ENCODE assay signal across 9 cellular contexts in genomic region chr10:67666416-67667043, GRCh38. TPM values are rescaled to one million over a fixed set of nuclear protein-coding genes. Genes with fewer than 3 reads are reported as not detected.
DNase-seq lines count a peak whose midpoint lies in the region; ATAC-seq and TF ChIP-seq lines count a peak whose summit lies in the region.
"Had no signal": no experiment of that assay in that cellular context is flagged by ENCODE, and none has a peak within 500 bp of the region (broad histone marks: within the 10 kb centered on the region; RNA-seq: fewer than 3 reads in every experiment).

No MANE protein-coding gene starts in this region.

- no peaks in the 10 kb centered on the region for H3K36me3 ChIP-seq in neural cell (ENCODE audit: insufficient read depth, low read length)

- POLR2A ChIA-PET in activated CD8-positive, alpha-beta T cell treated with anti-CD3 and anti-CD28 coated beads for 36 hours (lab: Charles Lee) = no interaction called here
- POLR2A ChIA-PET in activated CD8-positive, alpha-beta T cell treated with anti-CD3 and anti-CD28 coated beads, Interleukin-2, amount 10 ng/mL, durations not matched to agents 7 days and 5 days (lab: Charles Lee) = no interaction called here
- POLR2A ChIA-PET in activated CD4-positive, alpha-beta T cell treated with anti-CD3 and anti-CD28 coated beads for 36 hours (lab: Charles Lee) = no interaction called here

- no peak overlapping the region for H2AFZ ChIP-seq in neural cell (ENCODE audit: low read depth, low read length)

- no peaks in the 10 kb centered on the region for H4K20me1 ChIP-seq in neural cell (ENCODE audit: insufficient read depth)

- CTCF ChIA-PET in activated CD8-positive, alpha-beta T cell treated with anti-CD3 and anti-CD28 coated beads for 36 hours (lab: Charles Lee) = interaction anchor here (0.7 to 7.3 kb wide), 9 partner anchors 31 to 189 kb away, joined by 3 to 73 read pairs (median 4); no protein-coding TSS in a partner anchor
- CTCF ChIA-PET in activated CD8-positive, alpha-beta T cell treated with anti-CD3 and anti-CD28 coated beads, Interleukin-2, amount 10 ng/mL, durations not matched to agents 7 days and 5 days (lab: Charles Lee) = interaction anchor here (0.6 to 7.8 kb wide), 11 partner anchors 17 to 144 kb away, joined by 3 to 107 read pairs (median 5); partner anchors contain the start of gene CTNNA3
- CTCF ChIA-PET in activated CD4-positive, alpha-beta T cell treated with anti-CD3 and anti-CD28 coated beads for 36 hours (lab: Charles Lee) = interaction anchor here (0.6 to 3.8 kb wide), 10 partner anchors 14 to 274 kb away, joined by 3 to 41 read pairs (median 4); no protein-coding TSS in a partner anchor

- H3K4me2 ChIP-seq in neural cell (ENCODE audit: low read length) = no peak overlapping the region

- no peaks in the 10 kb centered on the region for H3K9me3 Mint-ChIP-seq in activated CD8-positive, alpha-beta T cell treated with anti-CD3 and anti-CD28 coated beads for 36 hours
- no peaks in the 10 kb centered on the region for H3K9me3 Mint-ChIP-seq in activated CD8-positive, alpha-beta T cell treated with anti-CD3 and anti-CD28 coated beads, Interleukin-2, amount 10 ng/mL, durations not matched to agents 7 days and 5 days (ENCODE audit: insufficient read depth)
- H3K9me3 Mint-ChIP-seq in endothelial cell (ENCODE audit: unreplicated experiment) = no peaks in the 10 kb centered on the region
- no peaks in the 10 kb centered on the region for H3K9me3 Mint-ChIP-seq in activated CD4-positive, alpha-beta T cell treated with anti-CD3 and anti-CD28 coated beads for 36 hours (ENCODE audit: low read depth)
- H3K9me3 Mint-ChIP-seq: activated naive CD8-positive, alpha-beta T cell treated with anti-CD3 and anti-CD28 coated beads, Interleukin-2, amount 10 ng/mL, durations not matched to agents 7 days and 5 days had no signal

- H3K36me3 Mint-ChIP-seq in activated CD8-positive, alpha-beta T cell treated with anti-CD3 and anti-CD28 coated beads for 36 hours (ENCODE audit: low read depth) = no peaks in the 10 kb centered on the region
- H3K36me3 Mint-ChIP-seq in activated CD8-positive, alpha-beta T cell treated with anti-CD3 and anti-CD28 coated beads, Interleukin-2, amount 10 ng/mL, durations not matched to agents 7 days and 5 days (ENCODE audit: low read depth) = no peaks in the 10 kb centered on the region
- H3K36me3 Mint-ChIP-seq in endothelial cell (ENCODE audit: low read depth, unreplicated experiment) = no peaks in the 10 kb centered on the region
- H3K36me3 Mint-ChIP-seq in activated CD4-positive, alpha-beta T cell treated with anti-CD3 and anti-CD28 coated beads for 36 hours (ENCODE audit: low read depth) = no peaks in the 10 kb centered on the region
- H3K36me3 Mint-ChIP-seq: activated naive CD8-positive, alpha-beta T cell treated with anti-CD3 and anti-CD28 coated beads, Interleukin-2, amount 10 ng/mL, durations not matched to agents 7 days and 5 days had no signal

- H3K27me3 ChIP-seq in neural cell (ENCODE audit: insufficient read depth, low read depth, low read length) = no peaks in the 10 kb centered on the region

- no peaks in the 10 kb centered on the region for H3F3A ChIP-seq in neural cell (ENCODE audit: insufficient read depth, low read length, poor library complexity, severe bottlenecking)

- no peak overlapping the region for H3K4me3 Mint-ChIP-seq in activated CD8-positive, alpha-beta T cell treated with anti-CD3 and anti-CD28 coated beads for 36 hours
- no peak overlapping the region for H3K4me3 Mint-ChIP-seq in activated CD8-positive, alpha-beta T cell treated with anti-CD3 and anti-CD28 coated beads, Interleukin-2, amount 10 ng/mL, durations not matched to agents 7 days and 5 days
- H3K4me3 Mint-ChIP-seq in endothelial cell (ENCODE audit: unreplicated experiment) = no peak overlapping the region
- H3K4me3 Mint-ChIP-seq in activated CD4-positive, alpha-beta T cell treated with anti-CD3 and anti-CD28 coated beads for 36 hours = no peak overlapping the region
- H3K4me3 Mint-ChIP-seq: activated naive CD8-positive, alpha-beta T cell treated with anti-CD3 and anti-CD28 coated beads, Interleukin-2, amount 10 ng/mL, durations not matched to agents 7 days and 5 days had no signal

- peak; percentile 57 for TF ChIP-seq RAD21 in neural cell (conservative IDR thresholded peaks at IDR 0.05)

- H3K9me3 ChIP-seq in neural cell (ENCODE audit: low read length) = no peaks in the 10 kb centered on the region

- no peak overlapping the region for H3K4me3 ChIP-seq in neural cell (ENCODE audit: low read length)

- DNase-seq in activated CD8-positive, alpha-beta T cell treated with anti-CD3 and anti-CD28 coated beads for 36 hours = no peak
- DNase-seq in activated CD8-positive, alpha-beta T cell treated with anti-CD3 and anti-CD28 coated beads, Interleukin-2, amount 10 ng/mL, durations not matched to agents 7 days and 5 days = no peak
- DNase-seq in NOMO-1 treated with DMSO at 0.1 percent for 48 hours (lab: John Stamatoyannopoulos, UW; ENCODE audit: unreplicated experiment) = peak; percentile 9
- DNase-seq in endothelial cell (ENCODE audit: low spot score) = no peak
- DNase-seq in activated CD4-positive, alpha-beta T cell treated with anti-CD3 and anti-CD28 coated beads for 36 hours = no peak
- no peak for DNase-seq in stimulated activated CD4-positive, alpha-beta T cell treated with anti-CD3 and anti-CD28 coated beads, Interleukin-4, amount 100 ng/mL, for 1 hour
- DNase-seq: activated naive CD8-positive, alpha-beta T cell treated with anti-CD3 and anti-CD28 coated beads, Interleukin-2, amount 10 ng/mL, durations not matched to agents 7 days and 5 days had no signal

- H3K27ac ChIP-seq in neural cell (ENCODE audit: low read length) = no peak overlapping the region

- TF ChIP-seq EP300 in neural cell (conservative IDR thresholded peaks at IDR 0.05; ENCODE audit: poor library complexity, severe bottlenecking) = no peak

- ATAC-seq in activated CD8-positive, alpha-beta T cell treated with anti-CD3 and anti-CD28 coated beads for 36 hours = no peak
- no peak for ATAC-seq in activated CD8-positive, alpha-beta T cell treated with anti-CD3 and anti-CD28 coated beads, Interleukin-2, amount 10 ng/mL, durations not matched to agents 7 days and 5 days
- no peak for ATAC-seq in activated CD4-positive, alpha-beta T cell treated with anti-CD3 and anti-CD28 coated beads for 36 hours
- no peak for ATAC-seq in HG03565 (IDR thresholded peaks at IDR 0.05; ENCODE audit: unreplicated experiment)

- H3K9ac ChIP-seq in neural cell (ENCODE audit: low read length) = no peak overlapping the region

- intact Hi-C loops in activated CD8-positive, alpha-beta T cell treated with anti-CD3 and anti-CD28 coated beads for 36 hours (cut with micrococcal nuclease) = loop anchor here (5.0 kb wide), 1 partner anchor 116 kb away; no protein-coding TSS in a partner anchor
- intact Hi-C loops in activated CD4-positive, alpha-beta T cell treated with anti-CD3 and anti-CD28 coated beads for 36 hours (cut with DNase I, micrococcal nuclease) = loop anchor here (1.0 kb wide), 1 partner anchor 114 kb away; no protein-coding TSS in a partner anchor

- H3K27me3 Mint-ChIP-seq in activated CD8-positive, alpha-beta T cell treated with anti-CD3 and anti-CD28 coated beads for 36 hours = peaks cover 11% of the 10 kb centered on the region
- H3K27me3 Mint-ChIP-seq in activated CD8-positive, alpha-beta T cell treated with anti-CD3 and anti-CD28 coated beads, Interleukin-2, amount 10 ng/mL, durations not matched to agents 7 days and 5 days (ENCODE audit: low read depth) = peaks cover 3% of the 10 kb centered on the region
- H3K27me3 Mint-ChIP-seq in endothelial cell (ENCODE audit: unreplicated experiment) = peaks cover 2% of the 10 kb centered on the region
- H3K27me3 Mint-ChIP-seq in activated CD4-positive, alpha-beta T cell treated with anti-CD3 and anti-CD28 coated beads for 36 hours = no peaks in the 10 kb centered on the region

- no peaks in the 10 kb centered on the region for H3K4me1 Mint-ChIP-seq in activated CD8-positive, alpha-beta T cell treated with anti-CD3 and anti-CD28 coated beads for 36 hours (ENCODE audit: low read depth)
- no peaks in the 10 kb centered on the region for H3K4me1 Mint-ChIP-seq in activated CD8-positive, alpha-beta T cell treated with anti-CD3 and anti-CD28 coated beads, Interleukin-2, amount 10 ng/mL, durations not matched to agents 7 days and 5 days (ENCODE audit: low read depth)
- peaks cover 22% of the 10 kb centered on the region for H3K4me1 Mint-ChIP-seq in endothelial cell (ENCODE audit: unreplicated experiment)
- H3K4me1 Mint-ChIP-seq in activated CD4-positive, alpha-beta T cell treated with anti-CD3 and anti-CD28 coated beads for 36 hours = no peaks in the 10 kb centered on the region
- H3K4me1 Mint-ChIP-seq: activated naive CD8-positive, alpha-beta T cell treated with anti-CD3 and anti-CD28 coated beads, Interleukin-2, amount 10 ng/mL, durations not matched to agents 7 days and 5 days had no signal

- H3K9me2 ChIP-seq in neural cell (ENCODE audit: insufficient read depth, low read length) = no peaks in the 10 kb centered on the region

- H3K79me2 ChIP-seq in neural cell (replicated peaks; ENCODE audit: insufficient read depth, low read length) = no peaks in the 10 kb centered on the region

- H3K27ac Mint-ChIP-seq in activated CD8-positive, alpha-beta T cell treated with anti-CD3 and anti-CD28 coated beads for 36 hours = no peak overlapping the region
- no peak overlapping the region for H3K27ac Mint-ChIP-seq in activated CD8-positive, alpha-beta T cell treated with anti-CD3 and anti-CD28 coated beads, Interleukin-2, amount 10 ng/mL, durations not matched to agents 7 days and 5 days
- H3K27ac Mint-ChIP-seq in endothelial cell (ENCODE audit: unreplicated experiment) = peak overlapping the region; percentile 78
- H3K27ac Mint-ChIP-seq in activated CD4-positive, alpha-beta T cell treated with anti-CD3 and anti-CD28 coated beads for 36 hours = no peak overlapping the region
- H3K27ac Mint-ChIP-seq: activated naive CD8-positive, alpha-beta T cell treated with anti-CD3 and anti-CD28 coated beads, Interleukin-2, amount 10 ng/mL, durations not matched to agents 7 days and 5 days had no signal

- TF ChIP-seq CTCF in activated CD8-positive, alpha-beta T cell treated with anti-CD3 and anti-CD28 coated beads for 36 hours (IDR thresholded peaks at IDR 0.05) = peak; percentile 66
- TF ChIP-seq CTCF in endothelial cell (IDR thresholded peaks at IDR 0.05; ENCODE audit: unreplicated experiment) = peak; percentile 67
- TF ChIP-seq CTCF in neural cell (IDR thresholded peaks at IDR 0.05; ENCODE audit: poor library complexity, severe bottlenecking) = peak; percentile 62

TF ChIP-seq in neural cell, 6 proteins besides CTCF, POLR2A, EP300 and RAD21 (continues in another document):
- TF ChIP-seq TAF1 (IDR thresholded peaks at IDR 0.05; ENCODE audit: low read depth) = no peak
- no peak for TF ChIP-seq EZH2 (IDR thresholded peaks at IDR 0.05; ENCODE audit: borderline replicate concordance, insufficient read depth, low read length, poor library complexity, severe bottlenecking)

RNA-seq across cellular contexts. Expression of gene CTNNA3, which starts 29.5 kb away (rescaled TPM):
- not detected for total RNA-seq in activated CD8-positive, alpha-beta T cell treated with anti-CD3 and anti-CD28 coated beads for 36 hours
- total RNA-seq in activated CD8-positive, alpha-beta T cell treated with anti-CD3 and anti-CD28 coated beads, Interleukin-2, amount 10 ng/mL, durations not matched to agents 7 days and 5 days = 1 to 10 TPM; 1.3 to 2.6 TPM
- 2.3 TPM for total RNA-seq in endothelial cell (ENCODE audit: unreplicated experiment)
- polyA plus RNA-seq in neural cell = 0.06 and 0.14 TPM in 2 replicates
- 2.4 and 3.4 TPM in 2 replicates for polyA minus RNA-seq in neural cell
- total RNA-seq in activated CD4-positive, alpha-beta T cell treated with anti-CD3 and anti-CD28 coated beads for 36 hours = under 1 TPM in 1 of 2 experiments, not detected in 1; 0.30 TPM
